1 cellular context compared by ENCODE assay signal in the genomic region with DNA sequence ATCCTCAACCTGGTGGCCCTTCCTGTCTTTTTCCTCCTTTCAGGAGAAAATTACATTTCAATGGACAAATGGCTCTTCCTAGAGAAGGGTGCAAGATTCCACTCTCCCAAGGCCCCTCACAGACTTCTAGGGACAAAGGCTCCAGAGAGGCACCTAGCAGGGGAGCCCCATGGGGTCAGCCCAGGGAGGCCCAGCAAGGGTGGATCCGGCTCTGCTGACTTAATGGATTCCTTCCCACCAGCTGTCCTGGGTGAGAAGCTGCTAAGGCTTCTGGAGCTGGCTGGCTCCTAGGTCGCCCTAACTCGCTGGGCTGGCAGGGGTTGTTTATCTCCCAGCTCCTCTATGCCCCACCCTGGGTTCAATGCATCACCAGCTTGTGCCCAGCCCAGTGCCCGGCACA.
TF ChIP-seq lines count a peak whose summit lies in the region.

No MANE protein-coding gene starts in this region.

TF ChIP-seq in GM23338, 12 proteins besides CTCF, POLR2A, EP300 and RAD21 (continued from another document):
- TF ChIP-seq, protein P1, sequence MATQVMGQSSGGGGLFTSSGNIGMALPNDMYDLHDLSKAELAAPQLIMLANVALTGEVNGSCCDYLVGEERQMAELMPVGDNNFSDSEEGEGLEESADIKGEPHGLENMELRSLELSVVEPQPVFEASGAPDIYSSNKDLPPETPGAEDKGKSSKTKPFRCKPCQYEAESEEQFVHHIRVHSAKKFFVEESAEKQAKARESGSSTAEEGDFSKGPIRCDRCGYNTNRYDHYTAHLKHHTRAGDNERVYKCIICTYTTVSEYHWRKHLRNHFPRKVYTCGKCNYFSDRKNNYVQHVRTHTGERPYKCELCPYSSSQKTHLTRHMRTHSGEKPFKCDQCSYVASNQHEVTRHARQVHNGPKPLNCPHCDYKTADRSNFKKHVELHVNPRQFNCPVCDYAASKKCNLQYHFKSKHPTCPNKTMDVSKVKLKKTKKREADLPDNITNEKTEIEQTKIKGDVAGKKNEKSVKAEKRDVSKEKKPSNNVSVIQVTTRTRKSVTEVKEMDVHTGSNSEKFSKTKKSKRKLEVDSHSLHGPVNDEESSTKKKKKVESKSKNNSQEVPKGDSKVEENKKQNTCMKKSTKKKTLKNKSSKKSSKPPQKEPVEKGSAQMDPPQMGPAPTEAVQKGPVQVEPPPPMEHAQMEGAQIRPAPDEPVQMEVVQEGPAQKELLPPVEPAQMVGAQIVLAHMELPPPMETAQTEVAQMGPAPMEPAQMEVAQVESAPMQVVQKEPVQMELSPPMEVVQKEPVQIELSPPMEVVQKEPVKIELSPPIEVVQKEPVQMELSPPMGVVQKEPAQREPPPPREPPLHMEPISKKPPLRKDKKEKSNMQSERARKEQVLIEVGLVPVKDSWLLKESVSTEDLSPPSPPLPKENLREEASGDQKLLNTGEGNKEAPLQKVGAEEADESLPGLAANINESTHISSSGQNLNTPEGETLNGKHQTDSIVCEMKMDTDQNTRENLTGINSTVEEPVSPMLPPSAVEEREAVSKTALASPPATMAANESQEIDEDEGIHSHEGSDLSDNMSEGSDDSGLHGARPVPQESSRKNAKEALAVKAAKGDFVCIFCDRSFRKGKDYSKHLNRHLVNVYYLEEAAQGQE (IDR thresholded peaks at IDR 0.05; ENCODE audit: unreplicated experiment), result no peak
- no peak for TF ChIP-seq ZNF114 (CRISPR knock-in tag; IDR thresholded peaks at IDR 0.05)
- no peak for TF ChIP-seq JUNB (IDR thresholded peaks at IDR 0.05; ENCODE audit: unreplicated experiment)
- no peak for TF ChIP-seq EZH2 (IDR thresholded peaks at IDR 0.05; ENCODE audit: low read depth, unreplicated experiment)
- TF ChIP-seq, protein P2, sequence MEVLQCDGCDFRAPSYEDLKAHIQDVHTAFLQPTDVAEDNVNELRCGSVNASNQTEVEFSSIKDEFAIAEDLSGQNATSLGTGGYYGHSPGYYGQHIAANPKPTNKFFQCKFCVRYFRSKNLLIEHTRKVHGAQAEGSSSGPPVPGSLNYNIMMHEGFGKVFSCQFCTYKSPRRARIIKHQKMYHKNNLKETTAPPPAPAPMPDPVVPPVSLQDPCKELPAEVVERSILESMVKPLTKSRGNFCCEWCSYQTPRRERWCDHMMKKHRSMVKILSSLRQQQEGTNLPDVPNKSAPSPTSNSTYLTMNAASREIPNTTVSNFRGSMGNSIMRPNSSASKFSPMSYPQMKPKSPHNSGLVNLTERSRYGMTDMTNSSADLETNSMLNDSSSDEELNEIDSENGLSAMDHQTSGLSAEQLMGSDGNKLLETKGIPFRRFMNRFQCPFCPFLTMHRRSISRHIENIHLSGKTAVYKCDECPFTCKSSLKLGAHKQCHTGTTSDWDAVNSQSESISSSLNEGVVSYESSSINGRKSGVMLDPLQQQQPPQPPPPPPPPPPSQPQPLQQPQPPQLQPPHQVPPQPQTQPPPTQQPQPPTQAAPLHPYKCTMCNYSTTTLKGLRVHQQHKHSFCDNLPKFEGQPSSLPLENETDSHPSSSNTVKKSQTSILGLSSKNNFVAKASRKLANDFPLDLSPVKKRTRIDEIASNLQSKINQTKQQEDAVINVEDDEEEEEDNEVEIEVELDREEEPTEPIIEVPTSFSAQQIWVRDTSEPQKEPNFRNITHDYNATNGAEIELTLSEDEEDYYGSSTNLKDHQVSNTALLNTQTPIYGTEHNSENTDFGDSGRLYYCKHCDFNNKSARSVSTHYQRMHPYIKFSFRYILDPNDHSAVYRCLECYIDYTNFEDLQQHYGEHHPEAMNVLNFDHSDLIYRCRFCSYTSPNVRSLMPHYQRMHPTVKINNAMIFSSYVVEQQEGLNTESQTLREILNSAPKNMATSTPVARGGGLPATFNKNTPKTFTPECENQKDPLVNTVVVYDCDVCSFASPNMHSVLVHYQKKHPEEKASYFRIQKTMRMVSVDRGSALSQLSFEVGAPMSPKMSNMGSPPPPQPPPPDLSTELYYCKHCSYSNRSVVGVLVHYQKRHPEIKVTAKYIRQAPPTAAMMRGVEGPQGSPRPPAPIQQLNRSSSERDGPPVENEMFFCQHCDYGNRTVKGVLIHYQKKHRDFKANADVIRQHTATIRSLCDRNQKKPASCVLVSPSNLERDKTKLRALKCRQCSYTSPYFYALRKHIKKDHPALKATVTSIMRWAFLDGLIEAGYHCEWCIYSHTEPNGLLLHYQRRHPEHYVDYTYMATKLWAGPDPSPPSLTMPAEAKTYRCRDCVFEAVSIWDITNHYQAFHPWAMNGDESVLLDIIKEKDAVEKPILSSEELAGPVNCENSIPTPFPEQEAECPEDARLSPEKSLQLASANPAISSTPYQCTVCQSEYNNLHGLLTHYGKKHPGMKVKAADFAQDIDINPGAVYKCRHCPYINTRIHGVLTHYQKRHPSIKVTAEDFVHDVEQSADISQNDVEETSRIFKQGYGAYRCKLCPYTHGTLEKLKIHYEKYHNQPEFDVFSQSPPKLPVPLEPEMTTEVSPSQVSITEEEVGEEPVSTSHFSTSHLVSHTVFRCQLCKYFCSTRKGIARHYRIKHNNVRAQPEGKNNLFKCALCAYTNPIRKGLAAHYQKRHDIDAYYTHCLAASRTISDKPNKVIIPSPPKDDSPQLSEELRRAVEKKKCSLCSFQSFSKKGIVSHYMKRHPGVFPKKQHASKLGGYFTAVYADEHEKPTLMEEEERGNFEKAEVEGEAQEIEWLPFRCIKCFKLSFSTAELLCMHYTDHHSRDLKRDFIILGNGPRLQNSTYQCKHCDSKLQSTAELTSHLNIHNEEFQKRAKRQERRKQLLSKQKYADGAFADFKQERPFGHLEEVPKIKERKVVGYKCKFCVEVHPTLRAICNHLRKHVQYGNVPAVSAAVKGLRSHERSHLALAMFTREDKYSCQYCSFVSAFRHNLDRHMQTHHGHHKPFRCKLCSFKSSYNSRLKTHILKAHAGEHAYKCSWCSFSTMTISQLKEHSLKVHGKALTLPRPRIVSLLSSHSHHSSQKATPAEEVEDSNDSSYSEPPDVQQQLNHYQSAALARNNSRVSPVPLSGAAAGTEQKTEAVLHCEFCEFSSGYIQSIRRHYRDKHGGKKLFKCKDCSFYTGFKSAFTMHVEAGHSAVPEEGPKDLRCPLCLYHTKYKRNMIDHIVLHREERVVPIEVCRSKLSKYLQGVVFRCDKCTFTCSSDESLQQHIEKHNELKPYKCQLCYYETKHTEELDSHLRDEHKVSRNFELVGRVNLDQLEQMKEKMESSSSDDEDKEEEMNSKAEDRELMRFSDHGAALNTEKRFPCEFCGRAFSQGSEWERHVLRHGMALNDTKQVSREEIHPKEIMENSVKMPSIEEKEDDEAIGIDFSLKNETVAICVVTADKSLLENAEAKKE (CRISPR knock-in tag; IDR thresholded peaks at IDR 0.05), result no peak
- TF ChIP-seq EZH2phosphoT487 (IDR thresholded peaks at IDR 0.05; ENCODE audit: unreplicated experiment), result no peak
- TF ChIP-seq, protein P3, sequence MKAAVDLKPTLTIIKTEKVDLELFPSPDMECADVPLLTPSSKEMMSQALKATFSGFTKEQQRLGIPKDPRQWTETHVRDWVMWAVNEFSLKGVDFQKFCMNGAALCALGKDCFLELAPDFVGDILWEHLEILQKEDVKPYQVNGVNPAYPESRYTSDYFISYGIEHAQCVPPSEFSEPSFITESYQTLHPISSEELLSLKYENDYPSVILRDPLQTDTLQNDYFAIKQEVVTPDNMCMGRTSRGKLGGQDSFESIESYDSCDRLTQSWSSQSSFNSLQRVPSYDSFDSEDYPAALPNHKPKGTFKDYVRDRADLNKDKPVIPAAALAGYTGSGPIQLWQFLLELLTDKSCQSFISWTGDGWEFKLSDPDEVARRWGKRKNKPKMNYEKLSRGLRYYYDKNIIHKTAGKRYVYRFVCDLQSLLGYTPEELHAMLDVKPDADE (IDR thresholded peaks at IDR 0.05), result no peak
- no peak for TF ChIP-seq STAT1 (IDR thresholded peaks at IDR 0.05; ENCODE audit: unreplicated experiment)
- TF ChIP-seq POLR2AphosphoS5 (IDR thresholded peaks at IDR 0.05; ENCODE audit: low read depth), result no peak
- TF ChIP-seq ZNF331 (CRISPR knock-in tag; IDR thresholded peaks at IDR 0.05; ENCODE audit: low read depth), result no peak
- no peak for TF ChIP-seq NANOG (IDR thresholded peaks at IDR 0.05; ENCODE audit: borderline replicate concordance)
